In the genomic region with DNA sequence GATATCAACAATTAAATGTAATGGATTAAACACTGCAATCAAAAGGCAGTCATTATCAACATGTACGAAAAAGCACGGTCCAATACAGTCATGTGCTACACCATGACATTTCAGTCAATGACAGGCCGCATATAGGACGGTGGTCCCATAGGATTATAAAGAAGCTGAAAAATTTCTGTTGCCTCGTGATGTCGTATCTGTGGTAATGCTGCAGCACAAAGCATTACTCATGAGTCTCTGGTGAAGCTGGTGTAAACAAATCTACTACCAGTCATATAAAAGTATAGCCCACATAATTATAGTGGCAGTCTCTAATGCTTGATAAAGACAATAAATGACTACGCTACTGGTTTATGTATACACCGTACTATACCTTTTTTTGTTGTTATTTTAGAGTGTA, we compare ENCODE assay signal across 15 cellular contexts.
"Had no signal": no experiment of that assay in that cellular context is flagged by ENCODE, and none has a peak within 500 bp of the region (broad histone marks: within the 10 kb centered on the region; RNA-seq: fewer than 3 reads in every experiment).

No MANE protein-coding gene starts in this region.

- H3K27me3 ChIP-seq: gastrocnemius medialis, left lung, thyroid gland had no signal

- H3K4me1 ChIP-seq: gastrocnemius medialis, left lung, thyroid gland had no signal

- DNase-seq: activated CD4-positive, alpha-beta T cell treated with anti-CD3 and anti-CD28 coated beads, Interleukin-2, amount 50 U/mL, for 4 hours; activated gamma-delta T cell; effector memory CD8-positive, alpha-beta T cell; gastrocnemius medialis; head of caudate nucleus; left lung; mammary epithelial cell; naive B cell; retina; stimulated activated CD4-positive, alpha-beta T cell treated with anti-CD3 and anti-CD28 coated beads, Interleukin-12 subunit alpha, Interleukin-12 subunit beta, amount 100 ng/mL, for 4 hours; stimulated activated CD4-positive, alpha-beta T cell treated with anti-CD3 and anti-CD28 coated beads, Interleukin-1b, Interleukin-23, amount 100 ng/mL, for 48 hours; stimulated activated CD8-positive, alpha-beta memory T cell treated with anti-CD3 and anti-CD28 coated beads, Interleukin-4, amount 100 ng/mL, for 48 hours; stimulated activated naive CD4-positive, alpha-beta T cell treated with Interleukin-2 at 50 U/mL for 16 hours; T-helper 2 cell; thyroid gland had no signal

- ATAC-seq: effector memory CD8-positive, alpha-beta T cell; gastrocnemius medialis; left lung had no signal

- H3K4me3 ChIP-seq: gastrocnemius medialis, left lung, thyroid gland had no signal

- H3K9me3 ChIP-seq: gastrocnemius medialis, left lung, thyroid gland had no signal

- H3K36me3 ChIP-seq: gastrocnemius medialis, left lung, thyroid gland had no signal

- H3K27ac ChIP-seq: gastrocnemius medialis, left lung, thyroid gland had no signal
